In genomic region chr9:128160603-128160987, GRCh38 we compare ENCODE assay signal across 9 cellular contexts. TPM values are rescaled to one million over a fixed set of nuclear protein-coding genes. Genes with fewer than 3 reads are reported as not detected.
DNase-seq lines count a peak whose midpoint lies in the region; ATAC-seq, FAIRE-seq and TF ChIP-seq lines count a peak whose summit lies in the region.
"Had no signal": no experiment of that assay in that cellular context is flagged by ENCODE, and none has a peak within 500 bp of the region (broad histone marks: within the 10 kb centered on the region; RNA-seq: fewer than 3 reads in every experiment).

No MANE protein-coding gene starts in this region.

- H3K9me3 Mint-ChIP-seq in activated T-cell treated with anti-CD3 and anti-CD28 coated beads, Interleukin-2, amount 50 U/mL, for 24 hours, result no peaks in the 10 kb centered on the region

- no peaks in the 10 kb centered on the region for H3K27me3 ChIP-seq in MG63
- H3K27me3 ChIP-seq in parathyroid adenoma (ENCODE audit: control insufficient read depth, insufficient read depth, low read length), result no peaks in the 10 kb centered on the region
- no peaks in the 10 kb centered on the region for H3K27me3 ChIP-seq in uterus

- H3K9me3 ChIP-seq in A549 (no peaks in the 10 kb centered on the region), MG63 (no peaks in the 10 kb centered on the region), parathyroid adenoma (ENCODE audit: control insufficient read depth, low read length) (no peaks in the 10 kb centered on the region), uterus (no peaks in the 10 kb centered on the region)

- ATAC-seq in A549 (peak; percentile 1 to 33; a peak in 4 of 6 replicates), GM19324 (IDR thresholded peaks at IDR 0.05; ENCODE audit: low FRiP score, unreplicated experiment) (peak; percentile 4)

- TF ChIP-seq EP300 in A549 (IDR thresholded peaks at IDR 0.05), result no peak

- H2AFZ ChIP-seq in parathyroid adenoma, result peak overlapping the region; percentile 58

- POLR2A ChIA-PET in A549 (lab: Yijun Ruan, JAX), result interaction anchor here (0.7 to 1.6 kb wide), 11 partner anchors 9 to 115 kb away, joined by 3 to 12 read pairs (median 4); partner anchors contain the start of genes GOLGA2 and SWI5

- DNase-seq in A549 (ENCODE audit: low read depth in 1 of 2, low spot score in 1 of 2), result no peak
- DNase-seq in MG63, result peak; percentile 21
- DNase-seq in activated T-cell treated with anti-CD3 and anti-CD28 coated beads, Interleukin-2, amount 50 U/mL, for 24 hours, result peak; percentile 78
- DNase-seq in fibroblast of villous mesenchyme (ENCODE audit: low read depth), result peak; percentile 11
- peak in 1 of 2 donors; percentile 35 for DNase-seq in uterus
- DNase-seq in HT-29 (ENCODE audit: low spot score), result no peak

- peak overlapping the region; percentile 85 for H3K4me3 ChIP-seq in A549
- H3K4me3 ChIP-seq in MG63, result peak overlapping the region; percentile 92
- peak overlapping the region; percentile 90 for H3K4me3 ChIP-seq in fibroblast of villous mesenchyme (ENCODE audit: low read depth, low read length)
- H3K4me3 ChIP-seq in parathyroid adenoma (ENCODE audit: low read depth, low read length), result peak overlapping the region; percentile 58
- H3K4me3 ChIP-seq in uterus, result peak overlapping the region; percentile 59 to 92

- CTCF ChIA-PET in A549 (lab: Yijun Ruan, JAX), result interaction anchor here (1.1 to 3.2 kb wide), 5 partner anchors 9 to 43 kb away, joined by 3 to 14 read pairs (median 4); no protein-coding TSS in a partner anchor

- H3K27ac ChIP-seq in A549 (peak overlapping the region; percentile 81 to 89), parathyroid adenoma (no peak overlapping the region), uterus (peak overlapping the region; percentile 50 to 74)

- no peak for FAIRE-seq in A549 (lab: Jason Lieb, UNC)

- peaks cover 24% of the 10 kb centered on the region for H3K4me1 Mint-ChIP-seq in activated T-cell treated with anti-CD3 and anti-CD28 coated beads, Interleukin-2, amount 50 U/mL, for 24 hours (ENCODE audit: low read depth)

- H3K4me1 ChIP-seq in A549, result peaks cover 11% of the 10 kb centered on the region; the same call in 1 of the 3 replicates
- no peaks in the 10 kb centered on the region for H3K4me1 ChIP-seq in parathyroid adenoma
- H3K4me1 ChIP-seq in uterus, result no peaks in the 10 kb centered on the region

- H3K27ac Mint-ChIP-seq in activated T-cell treated with anti-CD3 and anti-CD28 coated beads, Interleukin-2, amount 50 U/mL, for 24 hours, result peak overlapping the region; percentile 87

- peaks cover 27% of the 10 kb centered on the region for H3K36me3 ChIP-seq in MG63
- no peaks in the 10 kb centered on the region for H3K36me3 ChIP-seq in parathyroid adenoma (ENCODE audit: control insufficient read depth, insufficient read depth, low read length)
- no peaks in the 10 kb centered on the region for H3K36me3 ChIP-seq in uterus

- peak overlapping the region; percentile 98 for H3K4me2 ChIP-seq in A549
- peak overlapping the region; percentile 96 for H3K4me2 ChIP-seq in parathyroid adenoma (ENCODE audit: low read length)

- WGBS in A549 (ENCODE audit: missing lambda C conversion rate), result 6% methylated on average over 23 of the region's 23 CpGs

- no peak overlapping the region for H3K9ac ChIP-seq in parathyroid adenoma

- H3K79me2 ChIP-seq in parathyroid adenoma, result no peaks in the 10 kb centered on the region

- H3K27me3 Mint-ChIP-seq in activated T-cell treated with anti-CD3 and anti-CD28 coated beads, Interleukin-2, amount 50 U/mL, for 24 hours, result no peaks in the 10 kb centered on the region

- TF ChIP-seq POLR2A in A549 (IDR thresholded peaks at IDR 0.05; ENCODE audit: low read length) (no peak), uterus (IDR thresholded peaks at IDR 0.05) (no peak)

- TF ChIP-seq CTCF in A549 (IDR thresholded peaks at IDR 0.05), result no peak
- TF ChIP-seq CTCF in fibroblast of villous mesenchyme (IDR thresholded peaks at IDR 0.05; ENCODE audit: insufficient read depth, low read depth, low read length), result no peak
- no peak for TF ChIP-seq CTCF in parathyroid adenoma (IDR thresholded peaks at IDR 0.05)
- TF ChIP-seq CTCF in uterus (IDR thresholded peaks at IDR 0.05), result no peak

- peak overlapping the region; percentile 85 for H3K4me3 Mint-ChIP-seq in activated T-cell treated with anti-CD3 and anti-CD28 coated beads, Interleukin-2, amount 50 U/mL, for 24 hours

- TF ChIP-seq RAD21 in A549 (conservative IDR thresholded peaks at IDR 0.05 in 1 of 2, IDR thresholded peaks at IDR 0.05 in 1 of 2), result no peak

- H3K36me3 Mint-ChIP-seq in activated T-cell treated with anti-CD3 and anti-CD28 coated beads, Interleukin-2, amount 50 U/mL, for 24 hours (ENCODE audit: low read depth), result peaks cover 46% of the 10 kb centered on the region

- intact Hi-C loops in uterus (cut with DNase I; ENCODE audit: low total_unique reads), result no loop called here

TF ChIP-seq in A549, 52 proteins besides CTCF, POLR2A, EP300 and RAD21:
- TF ChIP-seq HOXA7 (CRISPR knock-in tag; IDR thresholded peaks at IDR 0.05), result no peak
- peak; percentile 41 for TF ChIP-seq MAFK (IDR thresholded peaks at IDR 0.05; ENCODE audit: partially characterized antibody)
- no peak for TF ChIP-seq PHF8 (IDR thresholded peaks at IDR 0.05; ENCODE audit: borderline replicate concordance, low read depth)

RNA-seq across cellular contexts. Expression of gene BBLN, which starts 0.5 kb away (rescaled TPM):
- polyA plus RNA-seq in A549 (2011; rRNA removed), result 23.0 and 23.8 TPM in 2 replicates
- polyA plus RNA-seq in A549 (2012; cell fraction: cytosol; rRNA removed), result 39.6 and 58.1 TPM in 2 replicates
- polyA plus RNA-seq in A549 (2012; cell fraction: nucleus; rRNA removed), result 36.5 and 39.0 TPM in 2 replicates
- 23.3 to 28.1 TPM (median 26.0 TPM) in 3 replicates for polyA plus RNA-seq in A549 (2017; fragmentation: RNase III; extraction: RNeasy Plus Mini Kit Qiagen cat#74134 plus additional on column Dnase treatment)
- 8.4 and 8.9 TPM in 2 replicates for polyA minus RNA-seq in A549 (2011; rRNA and poly(A)+ RNA removed)
- total RNA-seq in MG63 (2014; rRNA removed; shearing (Covaris generic); ENCODE audit: low replicate concordance), result 37.3 and 57.0 TPM in 2 replicates
- 19.4 and 30.3 TPM in 2 replicates for total RNA-seq in fibroblast of villous mesenchyme
- total RNA-seq in uterus, result 100 to 1,000 TPM in 2 of 4 donors, 10 to 100 TPM in 2; 31.3 to 198 (median 96.0) TPM
- total RNA-seq in HT-29 (2014; rRNA removed; shearing (Covaris generic)), result 439 and 565 TPM in 2 replicates

RNA-seq across cellular contexts. Expression of gene LCN2, which starts 11.3 kb away (rescaled TPM):
- polyA plus RNA-seq in A549 (2011; rRNA removed), result 11.9 and 18.1 TPM in 2 replicates
- 0.89 and 0.93 TPM in 2 replicates for polyA plus RNA-seq in A549 (2012; cell fraction: cytosol; rRNA removed)
- polyA plus RNA-seq in A549 (2012; cell fraction: nucleus; rRNA removed), result 0.55 and 1.0 TPM in 2 replicates
- 2.3 to 3.0 TPM (median 2.6 TPM) in 3 replicates for polyA plus RNA-seq in A549 (2017; fragmentation: RNase III; extraction: RNeasy Plus Mini Kit Qiagen cat#74134 plus additional on column Dnase treatment)
- polyA minus RNA-seq in A549 (2011; rRNA and poly(A)+ RNA removed), result 5.7 and 7.4 TPM in 2 replicates
- not detected in 2 replicates for total RNA-seq in MG63 (2014; rRNA removed; shearing (Covaris generic); ENCODE audit: low replicate concordance)
- total RNA-seq in fibroblast of villous mesenchyme, result not detected in 2 replicates
- 1 to 10 TPM in 1 of 4 donors, under 1 TPM in 1, not detected in 2; 0.98 to 2.6 TPM for total RNA-seq in uterus
- 221 and 241 TPM in 2 replicates for total RNA-seq in HT-29 (2014; rRNA removed; shearing (Covaris generic))
- total RNA-seq: pulmonary artery endothelial cell had no signal

RNA-seq across cellular contexts. Expression of gene CIZ1, which starts 30.8 kb away (rescaled TPM):
- polyA plus RNA-seq in A549 (2011; rRNA removed) (39.2 and 50.3 TPM in 2 replicates), A549 (2017; fragmentation: RNase III; extraction: RNeasy Plus Mini Kit Qiagen cat#74134 plus additional on column Dnase treatment) (83.0 to 93.6 TPM (median 92.5 TPM) in 3 replicates)
- 40.3 and 49.3 TPM in 2 replicates for polyA plus RNA-seq in A549 (2012; cell fraction: cytosol; rRNA removed)
- polyA plus RNA-seq in A549 (2012; cell fraction: nucleus; rRNA removed), result 87.4 and 112 TPM in 2 replicates
- polyA minus RNA-seq in A549 (2011; rRNA and poly(A)+ RNA removed), result 47.2 and 76.6 TPM in 2 replicates
- 5.4 and 12.2 TPM in 2 replicates for total RNA-seq in MG63 (2014; rRNA removed; shearing (Covaris generic); ENCODE audit: low replicate concordance)
- total RNA-seq in fibroblast of villous mesenchyme (34.1 and 35.4 TPM in 2 replicates), uterus (100 to 1,000 TPM in 1 of 4 donors, 10 to 100 TPM in 3; 31.3 to 151 (median 52.6) TPM)
- total RNA-seq in HT-29 (2014; rRNA removed; shearing (Covaris generic)), result 99.1 and 99.9 TPM in 2 replicates

RNA-seq across cellular contexts. Expression of gene PTGES2, which starts 33.1 kb away (rescaled TPM):
- polyA plus RNA-seq in A549 (2011; rRNA removed) (79.8 and 94.5 TPM in 2 replicates), A549 (2017; fragmentation: RNase III; extraction: RNeasy Plus Mini Kit Qiagen cat#74134 plus additional on column Dnase treatment) (92.6 to 97.2 TPM (median 94.1 TPM) in 3 replicates)
- 191 and 205 TPM in 2 replicates for polyA plus RNA-seq in A549 (2012; cell fraction: cytosol; rRNA removed)
- polyA plus RNA-seq in A549 (2012; cell fraction: nucleus; rRNA removed), result 242 and 295 TPM in 2 replicates
- 95.4 and 96.9 TPM in 2 replicates for polyA minus RNA-seq in A549 (2011; rRNA and poly(A)+ RNA removed)
- total RNA-seq in MG63 (2014; rRNA removed; shearing (Covaris generic); ENCODE audit: low replicate concordance), result 114 and 120 TPM in 2 replicates
- total RNA-seq in fibroblast of villous mesenchyme (43.6 and 58.6 TPM in 2 replicates), uterus (100 to 1,000 TPM in 1 of 4 donors, 10 to 100 TPM in 3; 21.5 to 173 (median 64.2) TPM)
- 365 and 392 TPM in 2 replicates for total RNA-seq in HT-29 (2014; rRNA removed; shearing (Covaris generic))

RNA-seq across cellular contexts. Expression of gene DNM1, which starts 42.6 kb away (rescaled TPM):
- polyA plus RNA-seq in A549 (2011; rRNA removed), result 60.2 and 70.7 TPM in 2 replicates
- polyA plus RNA-seq in A549 (2012; cell fraction: cytosol; rRNA removed), result 65.9 and 77.9 TPM in 2 replicates
- 394 and 431 TPM in 2 replicates for polyA plus RNA-seq in A549 (2012; cell fraction: nucleus; rRNA removed)
- polyA plus RNA-seq in A549 (2017; fragmentation: RNase III; extraction: RNeasy Plus Mini Kit Qiagen cat#74134 plus additional on column Dnase treatment), result 99.8 to 139 TPM (median 136 TPM) in 3 replicates
- 198 and 226 TPM in 2 replicates for polyA minus RNA-seq in A549 (2011; rRNA and poly(A)+ RNA removed)
- total RNA-seq in MG63 (2014; rRNA removed; shearing (Covaris generic); ENCODE audit: low replicate concordance), result 0.20 and 0.30 TPM in 2 replicates
- 15.5 and 36.1 TPM in 2 replicates for total RNA-seq in fibroblast of villous mesenchyme
- total RNA-seq in uterus, result 10 to 100 TPM in 3 of 4 donors, 1 to 10 TPM in 1; 5.0 to 71.5 (median 31.0) TPM
- 83.8 and 87.7 TPM in 2 replicates for total RNA-seq in HT-29 (2014; rRNA removed; shearing (Covaris generic))

Comparison
In these comparisons a context has a peak if more than half of its experiments do, and no peak if none do; other contexts are left out.
1. DNase-seq: peak in MG63 (single experiment), activated T-cell treated with anti-CD3 and anti-CD28 coated beads, Interleukin-2, amount 50 U/mL, for 24 hours (single experiment) and fibroblast of villous mesenchyme (single experiment); none in A549 (0 of 2) and HT-29 (single experiment).
2. RNA of gene LCN2, which starts 11.3 kb away (total RNA-seq): 221 to 241 TPM in HT-29; 0.98 to 2.6 TPM in uterus, not detected in MG63 and not detected in fibroblast of villous mesenchyme; every median in the first group is over 10 times any median in the second.
3. Peak in every context shown above with its lines, with median percentiles within 50 percentile points of each other: H3K4me3 ChIP-seq.